11 cellular contexts compared by ENCODE assay signal in the genomic region with DNA sequence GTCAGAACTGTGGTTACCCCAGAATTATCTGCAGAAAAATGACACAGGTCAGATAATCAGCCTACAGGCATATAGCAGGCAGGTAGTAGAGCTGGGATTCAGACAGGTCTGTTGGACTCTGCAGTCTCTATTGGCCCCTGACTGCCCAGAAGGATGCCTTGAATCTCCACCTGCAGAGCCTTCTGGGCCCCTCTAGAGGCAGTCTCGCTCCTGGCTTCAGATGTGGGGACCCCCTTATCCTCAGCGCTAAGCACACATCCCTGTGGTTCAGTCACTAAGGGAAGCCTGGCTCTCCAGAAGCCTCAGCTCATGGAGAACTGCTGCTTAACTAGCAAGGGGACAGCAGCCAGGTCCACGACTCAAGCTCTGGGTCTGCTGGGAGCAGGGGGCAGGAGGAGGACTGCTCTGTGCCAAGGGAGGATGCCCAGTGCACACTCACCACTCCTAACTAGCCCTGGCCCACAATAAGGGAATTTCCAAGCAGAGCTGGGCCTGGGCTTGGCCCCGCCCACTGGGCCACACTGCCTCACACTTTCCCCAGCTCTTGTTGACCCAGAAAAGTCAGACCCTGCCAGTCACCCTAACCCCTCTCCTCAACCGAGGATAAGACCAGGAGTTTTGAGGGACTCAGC. TPM values are rescaled to one million over a fixed set of nuclear protein-coding genes. Genes with fewer than 3 reads are reported as not detected.
DNase-seq lines count a peak whose midpoint lies in the region; ATAC-seq and TF ChIP-seq lines count a peak whose summit lies in the region.
"Had no signal": no experiment of that assay in that cellular context is flagged by ENCODE, and none has a peak within 500 bp of the region (broad histone marks: within the 10 kb centered on the region; RNA-seq: fewer than 3 reads in every experiment).

No MANE protein-coding gene starts in this region.

- H3K27ac ChIP-seq in tibial nerve, result peak overlapping the region in 1 of 4 donors; percentile 66
- H3K27ac ChIP-seq in gastroesophageal sphincter, result peak overlapping the region in 1 of 4 donors; percentile 45

- POLR2A ChIA-PET in activated CD4-positive, alpha-beta memory T cell treated with anti-CD3 and anti-CD28 coated beads, Interleukin-2, amount 10 ng/mL, durations not matched to agents 7 days and 5 days (lab: Charles Lee), result interaction anchor here (0.9 to 11.3 kb wide), 6 partner anchors 8 to 27 kb away, joined by 3 to 205 read pairs (median 6); partner anchors contain the start of gene SLC9A1

- TF ChIP-seq CTCF in type B pancreatic cell (conservative IDR thresholded peaks at IDR 0.05) (no peak), tibial nerve (IDR thresholded peaks at IDR 0.05) (no peak), gastroesophageal sphincter (IDR thresholded peaks at IDR 0.05) (no peak)

- H3K27ac Mint-ChIP-seq in activated naive CD4-positive, alpha-beta T cell treated with anti-CD3 and anti-CD28 coated beads for 36 hours, result peak overlapping the region; percentile 99
- H3K27ac Mint-ChIP-seq in activated CD4-positive, alpha-beta memory T cell treated with anti-CD3 and anti-CD28 coated beads, Interleukin-2, amount 10 ng/mL, durations not matched to agents 7 days and 5 days, result peak overlapping the region; percentile 97
- peak overlapping the region; percentile 73 for H3K27ac Mint-ChIP-seq in type B pancreatic cell

- no peaks in the 10 kb centered on the region for H3K9me3 Mint-ChIP-seq in activated naive CD4-positive, alpha-beta T cell treated with anti-CD3 and anti-CD28 coated beads for 36 hours
- H3K9me3 Mint-ChIP-seq in activated CD4-positive, alpha-beta memory T cell treated with anti-CD3 and anti-CD28 coated beads, Interleukin-2, amount 10 ng/mL, durations not matched to agents 7 days and 5 days, result no peaks in the 10 kb centered on the region
- H3K9me3 Mint-ChIP-seq in type B pancreatic cell, result no peaks in the 10 kb centered on the region

- DNase-seq in activated naive CD4-positive, alpha-beta T cell treated with anti-CD3 and anti-CD28 coated beads for 36 hours, result no peak
- no peak for DNase-seq in activated naive CD4-positive, alpha-beta T cell (lab: John Stamatoyannopoulos, UW)
- peak; percentile 25 for DNase-seq in activated CD4-positive, alpha-beta memory T cell treated with anti-CD3 and anti-CD28 coated beads, Interleukin-2, amount 10 ng/mL, durations not matched to agents 7 days and 5 days
- DNase-seq in kidney glomerular epithelial cell (lab: John Stamatoyannopoulos, UW) (peak; percentile 31), type B pancreatic cell (ENCODE audit: extremely low spot score, unreplicated experiment) (no peak), tibial nerve (ENCODE audit: low spot score in 2 of 2) (no peak)
- DNase-seq: activated gamma-delta T cell, Caco-2, kidney had no signal

- H3K27me3 Mint-ChIP-seq in activated naive CD4-positive, alpha-beta T cell treated with anti-CD3 and anti-CD28 coated beads for 36 hours (ENCODE audit: low read depth), result no peaks in the 10 kb centered on the region
- H3K27me3 Mint-ChIP-seq in activated CD4-positive, alpha-beta memory T cell treated with anti-CD3 and anti-CD28 coated beads, Interleukin-2, amount 10 ng/mL, durations not matched to agents 7 days and 5 days, result no peaks in the 10 kb centered on the region
- no peaks in the 10 kb centered on the region for H3K27me3 Mint-ChIP-seq in type B pancreatic cell

- ATAC-seq in GM19455 (IDR thresholded peaks at IDR 0.05; ENCODE audit: unreplicated experiment) (no peak), gastroesophageal sphincter (no peak)

- H3K36me3 ChIP-seq in tibial nerve (no peaks in the 10 kb centered on the region), gastroesophageal sphincter (peaks cover 0 to 6% of the 10 kb centered on the region in 2 donors)

- peaks cover 0 to 35% (median 19%) of the 10 kb centered on the region in 4 donors for H3K4me1 ChIP-seq in tibial nerve
- peaks cover 0 to 44% (median 19%) of the 10 kb centered on the region in 3 donors for H3K4me1 ChIP-seq in gastroesophageal sphincter
- H3K4me1 ChIP-seq: Caco-2 had no signal

- H3K4me3 ChIP-seq in tibial nerve (no peak overlapping the region), gastroesophageal sphincter (no peak overlapping the region)

- peaks cover 43% of the 10 kb centered on the region for H3K4me1 Mint-ChIP-seq in activated naive CD4-positive, alpha-beta T cell treated with anti-CD3 and anti-CD28 coated beads for 36 hours (ENCODE audit: low read depth)
- H3K4me1 Mint-ChIP-seq in activated CD4-positive, alpha-beta memory T cell treated with anti-CD3 and anti-CD28 coated beads, Interleukin-2, amount 10 ng/mL, durations not matched to agents 7 days and 5 days, result peaks cover 42% of the 10 kb centered on the region
- peaks cover 47% of the 10 kb centered on the region for H3K4me1 Mint-ChIP-seq in type B pancreatic cell (ENCODE audit: unreplicated experiment)

- H3K9me3 ChIP-seq in tibial nerve (no peaks in the 10 kb centered on the region), gastroesophageal sphincter (no peaks in the 10 kb centered on the region)
- H3K9me3 ChIP-seq: Caco-2 had no signal

- H3K36me3 Mint-ChIP-seq in activated naive CD4-positive, alpha-beta T cell treated with anti-CD3 and anti-CD28 coated beads for 36 hours (ENCODE audit: low read depth), result peaks cover 5% of the 10 kb centered on the region
- peaks cover 8% of the 10 kb centered on the region for H3K36me3 Mint-ChIP-seq in activated CD4-positive, alpha-beta memory T cell treated with anti-CD3 and anti-CD28 coated beads, Interleukin-2, amount 10 ng/mL, durations not matched to agents 7 days and 5 days (ENCODE audit: low read depth)
- H3K36me3 Mint-ChIP-seq in type B pancreatic cell, result peaks cover 3% of the 10 kb centered on the region

- WGBS in tibial nerve, 2 donors, result 54 to 73% methylated on average over 5 of the region's 5 CpGs
- 40% methylated on average over 1 of the region's 5 CpGs for WGBS in gastroesophageal sphincter (ENCODE audit: low coverage in 1 of 2), 2 donors

- TF ChIP-seq POLR2A in tibial nerve (IDR thresholded peaks at IDR 0.05) (no peak), gastroesophageal sphincter (IDR thresholded peaks at IDR 0.05) (no peak)

- TF ChIP-seq EP300 in tibial nerve (IDR thresholded peaks at IDR 0.05), result no peak
- TF ChIP-seq EP300 in gastroesophageal sphincter (IDR thresholded peaks at IDR 0.05), result no peak

- no peaks in the 10 kb centered on the region for H3K27me3 ChIP-seq in tibial nerve
- no peaks in the 10 kb centered on the region for H3K27me3 ChIP-seq in gastroesophageal sphincter

- CTCF ChIA-PET in activated naive CD4-positive, alpha-beta T cell treated with anti-CD3 and anti-CD28 coated beads for 36 hours (lab: Charles Lee), result interaction anchor here (0.6 to 1.3 kb wide), 3 partner anchors 32 to 59 kb away, joined by 3 read pairs; no protein-coding TSS in a partner anchor
- CTCF ChIA-PET in activated CD4-positive, alpha-beta memory T cell treated with anti-CD3 and anti-CD28 coated beads, Interleukin-2, amount 10 ng/mL, durations not matched to agents 7 days and 5 days (lab: Charles Lee), result interaction anchor here (1.1 to 4.8 kb wide), 5 partner anchors 14 to 34 kb away, joined by 3 to 33 read pairs (median 6); partner anchors contain the start of gene SLC9A1

- peak overlapping the region; percentile 80 for H3K4me3 Mint-ChIP-seq in activated naive CD4-positive, alpha-beta T cell treated with anti-CD3 and anti-CD28 coated beads for 36 hours
- peak overlapping the region; percentile 82 for H3K4me3 Mint-ChIP-seq in activated CD4-positive, alpha-beta memory T cell treated with anti-CD3 and anti-CD28 coated beads, Interleukin-2, amount 10 ng/mL, durations not matched to agents 7 days and 5 days
- H3K4me3 Mint-ChIP-seq in type B pancreatic cell, result no peak overlapping the region

- intact Hi-C loops in activated naive CD4-positive, alpha-beta T cell treated with anti-CD3 and anti-CD28 coated beads for 36 hours (cut with micrococcal nuclease), result loop anchor here (2.0 kb wide), 1 partner anchor 23 kb away; no protein-coding TSS in a partner anchor

RNA-seq across cellular contexts. Expression of gene SLC9A1, which starts 18.9 kb away (rescaled TPM):
- 10 to 100 TPM; 15.4 to 16.5 TPM for total RNA-seq in activated naive CD4-positive, alpha-beta T cell treated with anti-CD3 and anti-CD28 coated beads for 36 hours
- 10 to 100 TPM; 26.6 to 27.5 TPM for total RNA-seq in activated CD4-positive, alpha-beta memory T cell treated with anti-CD3 and anti-CD28 coated beads, Interleukin-2, amount 10 ng/mL, durations not matched to agents 7 days and 5 days
- total RNA-seq in type B pancreatic cell (ENCODE audit: low replicate concordance), result 28.8 and 41.9 TPM in 2 replicates
- 10 to 100 TPM in 1 of 4 donors, 1 to 10 TPM in 3; 5.9 to 21.9 (median 7.8) TPM for total RNA-seq in tibial nerve
- total RNA-seq in gastroesophageal sphincter, result 10 to 100 TPM in 3 of 4 donors, 1 to 10 TPM in 1; 7.2 to 27.8 (median 17.1) TPM

Comparison
In these comparisons a context has a peak if more than half of its experiments do, and no peak if none do; other contexts are left out.
1. DNase-seq: peak in activated CD4-positive, alpha-beta memory T cell treated with anti-CD3 and anti-CD28 coated beads, Interleukin-2, amount 10 ng/mL, durations not matched to agents 7 days and 5 days (single experiment) and kidney glomerular epithelial cell (single experiment); none in activated naive CD4-positive, alpha-beta T cell treated with anti-CD3 and anti-CD28 coated beads for 36 hours (single experiment), activated naive CD4-positive, alpha-beta T cell (0 of 4), type B pancreatic cell (single experiment) and tibial nerve (0 of 2).
2. Peak in every context shown above with its lines, with median percentiles within 50 percentile points of each other: H3K27ac Mint-ChIP-seq.